ENCODE assay signal across 9 cellular contexts in genomic region chr13:50320297-50320862, GRCh38.
DNase-seq lines count a peak whose midpoint lies in the region; ATAC-seq and TF ChIP-seq lines count a peak whose summit lies in the region.
"Had no signal": no experiment of that assay in that cellular context is flagged by ENCODE, and none has a peak within 500 bp of the region (broad histone marks: within the 10 kb centered on the region; RNA-seq: fewer than 3 reads in every experiment).

No MANE protein-coding gene starts in this region.

- no peaks in the 10 kb centered on the region for H3K9me3 ChIP-seq in hepatocyte (ENCODE audit: low read depth)
- H3K9me3 ChIP-seq: thyroid gland had no signal

- H3K27me3 ChIP-seq in hepatocyte: no peaks in the 10 kb centered on the region
- H3K27me3 ChIP-seq: thyroid gland had no signal

- H2AFZ ChIP-seq in hepatocyte: peak overlapping the region; percentile 7

- WGBS in hepatocyte (ENCODE audit: low lambda C conversion rate, missing lambda C conversion rate): 0% methylated on average over 1 of the region's 1 CpG

- peak; percentile 4 for DNase-seq in NCI-H2196 (lab: John Stamatoyannopoulos, UW; ENCODE audit: unreplicated experiment)
- DNase-seq in NCI-H2196 treated with DMSO at 0.1 percent for 48 hours (lab: John Stamatoyannopoulos, UW; ENCODE audit: unreplicated experiment): no peak
- DNase-seq in hepatocyte (ENCODE audit: low spot score): peak; percentile 38
- no peak for DNase-seq in GOT3 (lab: John Stamatoyannopoulos, UW)
- no peak for DNase-seq in mesenteric fat pad (ENCODE audit: low spot score)
- DNase-seq: thyroid gland had no signal

- H3K27ac ChIP-seq in hepatocyte: peak overlapping the region; percentile 93

- peak; percentile 76 for ATAC-seq in SK-N-SH treated with all-trans-retinoic acid at 6 μM for 48 hours
- ATAC-seq in GM18498 (IDR thresholded peaks at IDR 0.05; ENCODE audit: unreplicated experiment): no peak
- ATAC-seq in HG02973 (IDR thresholded peaks at IDR 0.05; ENCODE audit: unreplicated experiment): no peak

- no peak overlapping the region for H3K4me3 ChIP-seq in hepatocyte
- H3K4me3 ChIP-seq: thyroid gland had no signal

- H3K9me2 ChIP-seq in hepatocyte (replicated peaks; ENCODE audit: insufficient read depth): no peaks in the 10 kb centered on the region

- peaks cover 18% of the 10 kb centered on the region for H3K4me1 ChIP-seq in hepatocyte (ENCODE audit: insufficient read depth)

- no peak for TF ChIP-seq CTCF in hepatocyte (IDR thresholded peaks at IDR 0.05; ENCODE audit: poor library complexity)

- no peaks in the 10 kb centered on the region for H3K79me2 ChIP-seq in hepatocyte

- H3K36me3 ChIP-seq in hepatocyte (replicated peaks; ENCODE audit: insufficient read depth, low read depth): no peaks in the 10 kb centered on the region
- H3K36me3 ChIP-seq: thyroid gland had no signal

- H3K4me2 ChIP-seq in hepatocyte: no peak overlapping the region

- no peaks in the 10 kb centered on the region for H4K20me1 ChIP-seq in hepatocyte (ENCODE audit: insufficient read depth, poor library complexity, severe bottlenecking)

TF ChIP-seq in SK-N-SH treated with all-trans-retinoic acid at 6 μM for 48 hours, 23 proteins besides CTCF, POLR2A, EP300 and RAD21:
- TF ChIP-seq ZFP30 (CRISPR knock-in tag; IDR thresholded peaks at IDR 0.05) (no peak), TOX (CRISPR knock-in tag; IDR thresholded peaks at IDR 0.05; ENCODE audit: borderline replicate concordance) (peak; percentile 48; the same call in 1 of the 2 replicates), SNAI2 (CRISPR knock-in tag; IDR thresholded peaks at IDR 0.05) (no peak), ISL1 (CRISPR knock-in tag; IDR thresholded peaks at IDR 0.05) (peak; percentile 82), ESRRG (CRISPR knock-in tag; IDR thresholded peaks at IDR 0.05) (no peak), OSR1 (CRISPR knock-in tag; IDR thresholded peaks at IDR 0.05) (no peak), PATZ1 (CRISPR knock-in tag; IDR thresholded peaks at IDR 0.05; ENCODE audit: borderline replicate concordance) (0 out of 2 replicates have a peak, but pooled peaks have one; percentile 22)

Comparison
In these comparisons a context has a peak if more than half of its experiments do, and no peak if none do; other contexts are left out.
1. DNase-seq: peak in NCI-H2196 (single experiment) and hepatocyte (single experiment); none in NCI-H2196 treated with DMSO at 0.1 percent for 48 hours (single experiment), GOT3 (single experiment) and mesenteric fat pad (single experiment).